In the genomic region with DNA sequence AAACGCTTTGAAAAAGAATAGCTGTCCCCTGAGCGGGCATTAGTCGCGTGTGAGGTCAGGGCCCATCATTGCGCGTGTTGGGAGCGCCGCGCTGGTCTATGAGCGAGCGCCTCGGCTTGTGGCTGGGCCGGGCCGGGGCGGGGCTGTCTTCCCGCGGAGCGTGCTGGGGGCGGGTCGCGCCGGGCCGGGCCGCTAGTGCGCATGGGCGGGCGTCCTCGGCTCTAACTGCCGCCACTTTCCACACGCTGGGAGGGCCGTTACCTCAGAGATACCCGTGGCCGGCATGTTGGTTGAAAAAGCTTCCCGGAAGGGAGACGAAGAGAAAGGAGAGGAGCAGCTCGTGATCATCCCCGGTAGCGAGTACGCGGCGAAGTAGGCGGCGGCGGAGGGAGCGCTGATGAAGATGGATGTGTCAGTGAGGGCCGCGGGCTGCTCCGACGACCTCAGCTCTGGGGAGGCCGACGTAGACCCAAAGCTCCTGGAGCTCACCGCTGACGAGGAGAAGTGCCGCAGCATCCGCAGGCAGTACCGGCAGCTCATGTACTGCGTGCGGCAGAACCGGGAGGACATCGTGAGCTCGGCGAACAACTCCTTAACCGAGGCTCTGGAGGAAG, we compare ENCODE assay signal across 8 cellular contexts. TPM values are rescaled to one million over a fixed set of nuclear protein-coding genes. Genes with fewer than 3 reads are reported as not detected.
A peak's percentile ranks its signal among the peaks of the same experiment; 100 is the strongest.
DNase-seq lines count a peak whose midpoint lies in the region; ATAC-seq and TF ChIP-seq lines count a peak whose summit lies in the region.

A gene (plus strand): TSS at position 202 of the 614 bp plus-strand sequence. CDS start 196 bp downstream, at position 398.

- H3K27me3 Mint-ChIP-seq in CD4-positive, CD25-positive, alpha-beta regulatory T cell: no peaks in the 10 kb centered on the region
- H3K27me3 Mint-ChIP-seq in naive thymus-derived CD8-positive, alpha-beta T cell: no peaks in the 10 kb centered on the region
- no peaks in the 10 kb centered on the region for H3K27me3 Mint-ChIP-seq in stimulated activated memory B cell treated with anti-CD40 and anti-IgM and Interleukin-4, amounts not matched to agents 10 μg/mL and 1 μg/mL and 100 μg/mL, for 72 hours

- peak within 1 kb of the TSS; percentile 97 to 100 (median 98) for H3K27ac Mint-ChIP-seq in CD4-positive, CD25-positive, alpha-beta regulatory T cell
- H3K27ac Mint-ChIP-seq in naive thymus-derived CD8-positive, alpha-beta T cell: peak within 1 kb of the TSS; percentile 91 to 99 (median 98)
- H3K27ac Mint-ChIP-seq in stimulated activated memory B cell treated with anti-CD40 and anti-IgM and Interleukin-4, amounts not matched to agents 10 μg/mL and 1 μg/mL and 100 μg/mL, for 72 hours: peak within 1 kb of the TSS; percentile 80

- peak; percentile 95 to 96 for ATAC-seq in CD4-positive, CD25-positive, alpha-beta regulatory T cell (ENCODE audit: low read depth in 2 of 2)
- ATAC-seq in GM21515 (IDR thresholded peaks at IDR 0.05; ENCODE audit: unreplicated experiment): peak; percentile 84
- ATAC-seq in naive thymus-derived CD8-positive, alpha-beta T cell: peak; percentile 94 to 95
- peak; percentile 99 for ATAC-seq in stimulated activated memory B cell treated with anti-CD40 and anti-IgM and Interleukin-4, amounts not matched to agents 10 μg/mL and 1 μg/mL and 100 μg/mL, for 72 hours

- peak within 1 kb of the TSS; percentile 88 for H3K27ac ChIP-seq in CD4-positive, CD25-positive, alpha-beta regulatory T cell (ENCODE audit: insufficient read depth, low read length, poor library complexity, severe bottlenecking)

- peak within 1 kb of the TSS; percentile 95 for H3K4me3 ChIP-seq in CD4-positive, CD25-positive, alpha-beta regulatory T cell (ENCODE audit: low read depth, low read length)
- peak within 1 kb of the TSS; percentile 62 for H3K4me3 ChIP-seq in fibroblast of the aortic adventitia (ENCODE audit: low read depth, low read length)

- peaks cover 13% of the 10 kb centered on the region for H3K36me3 Mint-ChIP-seq in CD4-positive, CD25-positive, alpha-beta regulatory T cell
- peaks cover 0 to 14% (median 0%) of the 10 kb centered on the region in 3 donors for H3K36me3 Mint-ChIP-seq in naive thymus-derived CD8-positive, alpha-beta T cell
- H3K36me3 Mint-ChIP-seq in stimulated activated memory B cell treated with anti-CD40 and anti-IgM and Interleukin-4, amounts not matched to agents 10 μg/mL and 1 μg/mL and 100 μg/mL, for 72 hours: peaks cover 60% of the 10 kb centered on the region

- H3K4me1 Mint-ChIP-seq in CD4-positive, CD25-positive, alpha-beta regulatory T cell: peaks cover 46 to 72% (median 62%) of the 10 kb centered on the region in 4 donors
- peaks cover 26 to 63% (median 55%) of the 10 kb centered on the region in 4 donors for H3K4me1 Mint-ChIP-seq in naive thymus-derived CD8-positive, alpha-beta T cell
- H3K4me1 Mint-ChIP-seq in stimulated activated memory B cell treated with anti-CD40 and anti-IgM and Interleukin-4, amounts not matched to agents 10 μg/mL and 1 μg/mL and 100 μg/mL, for 72 hours: peaks cover 74% of the 10 kb centered on the region

- H3K27me3 ChIP-seq in CD4-positive, CD25-positive, alpha-beta regulatory T cell (ENCODE audit: control insufficient read depth, insufficient read depth, low read length): no peaks in the 10 kb centered on the region

- peaks cover 0 to 2% (median 0%) of the 10 kb centered on the region in 7 donors for H3K9me3 Mint-ChIP-seq in CD4-positive, CD25-positive, alpha-beta regulatory T cell
- peaks cover 0 to 2% (median 0%) of the 10 kb centered on the region in 9 donors for H3K9me3 Mint-ChIP-seq in naive thymus-derived CD8-positive, alpha-beta T cell
- no peaks in the 10 kb centered on the region for H3K9me3 Mint-ChIP-seq in stimulated activated memory B cell treated with anti-CD40 and anti-IgM and Interleukin-4, amounts not matched to agents 10 μg/mL and 1 μg/mL and 100 μg/mL, for 72 hours

- no peaks in the 10 kb centered on the region for H3K9me3 ChIP-seq in CD4-positive, CD25-positive, alpha-beta regulatory T cell (ENCODE audit: control insufficient read depth in 2 of 2, low read length in 2 of 2)

- H3K36me3 ChIP-seq in CD4-positive, CD25-positive, alpha-beta regulatory T cell (ENCODE audit: control insufficient read depth, insufficient read depth, low read length): no peaks in the 10 kb centered on the region

- POLR2A ChIA-PET in naive thymus-derived CD8-positive, alpha-beta T cell (lab: Charles Lee): interaction anchor here (0.7 to 6.3 kb wide), 5 partner anchors 8 to 374 kb away, joined by 3 to 56 read pairs (median 3); a partner anchor contains a TSS

- peaks cover 22% of the 10 kb centered on the region for H3K4me1 ChIP-seq in CD4-positive, CD25-positive, alpha-beta regulatory T cell (ENCODE audit: control insufficient read depth, insufficient read depth, low read length, poor library complexity, severe bottlenecking)

- peak within 1 kb of the TSS; percentile 92 to 98 (median 98) for H3K4me3 Mint-ChIP-seq in CD4-positive, CD25-positive, alpha-beta regulatory T cell
- H3K4me3 Mint-ChIP-seq in naive thymus-derived CD8-positive, alpha-beta T cell: peak within 1 kb of the TSS; percentile 88 to 98 (median 96)
- peak within 1 kb of the TSS; percentile 90 for H3K4me3 Mint-ChIP-seq in stimulated activated memory B cell treated with anti-CD40 and anti-IgM and Interleukin-4, amounts not matched to agents 10 μg/mL and 1 μg/mL and 100 μg/mL, for 72 hours

- no peak for TF ChIP-seq CTCF in fibroblast of the aortic adventitia (IDR thresholded peaks at IDR 0.05; ENCODE audit: insufficient read depth, low read length)

- DNase-seq in CD4-positive, CD25-positive, alpha-beta regulatory T cell: peak; percentile 86 to 91 (median 87)
- DNase-seq in NCI-H2029 (lab: John Stamatoyannopoulos, UW): peak; percentile 62
- peak; percentile 96 for DNase-seq in activated effector memory CD4-positive, alpha-beta T cell treated with anti-CD3 and anti-CD28 coated beads, Interleukin-2, amount 50 U/mL, for 16 hours
- peak; percentile 67 for DNase-seq in fibroblast of the aortic adventitia (ENCODE audit: low read depth)
- peak; percentile 79 to 93 (median 90) for DNase-seq in naive thymus-derived CD8-positive, alpha-beta T cell
- DNase-seq in COR-L47 (lab: John Stamatoyannopoulos, UW): no peak

RNA-seq across cellular contexts. Expression of the gene that starts here (rescaled TPM):
- 14.8 TPM for total RNA-seq in CD4-positive, CD25-positive, alpha-beta regulatory T cell
- 10 to 100 TPM; 10.8 to 15.6 (median 13.0) TPM for polyA plus RNA-seq in CD4-positive, CD25-positive, alpha-beta regulatory T cell
- total RNA-seq in fibroblast of the aortic adventitia (ENCODE audit: low replicate concordance): 14.9 and 55.9 TPM in 2 replicates
- 10 to 100 TPM; 10.6 to 13.6 TPM for total RNA-seq in naive thymus-derived CD8-positive, alpha-beta T cell
- 10 to 100 TPM; 10.1 to 13.5 (median 10.8) TPM for polyA plus RNA-seq in naive thymus-derived CD8-positive, alpha-beta T cell
